ENCODE assay signal across 1 cellular context in genomic region chr1:33036051-33036525, GRCh38.
TF ChIP-seq lines count a peak whose summit lies in the region.

No MANE protein-coding gene starts in this region.

TF ChIP-seq in K562, 482 proteins besides CTCF, POLR2A, EP300 and RAD21 (continued from another document and continues in another):
- TF ChIP-seq MTA1 (IDR thresholded peaks at IDR 0.05; ENCODE audit: borderline replicate concordance), result 0 out of 2 replicates have a peak, but pooled peaks have one; percentile 28
- peak; percentile 32; the same call in 1 of the 2 replicates for TF ChIP-seq LARP7 (IDR thresholded peaks at IDR 0.05)
- no peak for TF ChIP-seq TARDBP (IDR thresholded peaks at IDR 0.05)
- TF ChIP-seq SAFB (IDR thresholded peaks at IDR 0.05; ENCODE audit: borderline replicate concordance, low read depth, low read length), result no peak
- TF ChIP-seq, protein P1, sequence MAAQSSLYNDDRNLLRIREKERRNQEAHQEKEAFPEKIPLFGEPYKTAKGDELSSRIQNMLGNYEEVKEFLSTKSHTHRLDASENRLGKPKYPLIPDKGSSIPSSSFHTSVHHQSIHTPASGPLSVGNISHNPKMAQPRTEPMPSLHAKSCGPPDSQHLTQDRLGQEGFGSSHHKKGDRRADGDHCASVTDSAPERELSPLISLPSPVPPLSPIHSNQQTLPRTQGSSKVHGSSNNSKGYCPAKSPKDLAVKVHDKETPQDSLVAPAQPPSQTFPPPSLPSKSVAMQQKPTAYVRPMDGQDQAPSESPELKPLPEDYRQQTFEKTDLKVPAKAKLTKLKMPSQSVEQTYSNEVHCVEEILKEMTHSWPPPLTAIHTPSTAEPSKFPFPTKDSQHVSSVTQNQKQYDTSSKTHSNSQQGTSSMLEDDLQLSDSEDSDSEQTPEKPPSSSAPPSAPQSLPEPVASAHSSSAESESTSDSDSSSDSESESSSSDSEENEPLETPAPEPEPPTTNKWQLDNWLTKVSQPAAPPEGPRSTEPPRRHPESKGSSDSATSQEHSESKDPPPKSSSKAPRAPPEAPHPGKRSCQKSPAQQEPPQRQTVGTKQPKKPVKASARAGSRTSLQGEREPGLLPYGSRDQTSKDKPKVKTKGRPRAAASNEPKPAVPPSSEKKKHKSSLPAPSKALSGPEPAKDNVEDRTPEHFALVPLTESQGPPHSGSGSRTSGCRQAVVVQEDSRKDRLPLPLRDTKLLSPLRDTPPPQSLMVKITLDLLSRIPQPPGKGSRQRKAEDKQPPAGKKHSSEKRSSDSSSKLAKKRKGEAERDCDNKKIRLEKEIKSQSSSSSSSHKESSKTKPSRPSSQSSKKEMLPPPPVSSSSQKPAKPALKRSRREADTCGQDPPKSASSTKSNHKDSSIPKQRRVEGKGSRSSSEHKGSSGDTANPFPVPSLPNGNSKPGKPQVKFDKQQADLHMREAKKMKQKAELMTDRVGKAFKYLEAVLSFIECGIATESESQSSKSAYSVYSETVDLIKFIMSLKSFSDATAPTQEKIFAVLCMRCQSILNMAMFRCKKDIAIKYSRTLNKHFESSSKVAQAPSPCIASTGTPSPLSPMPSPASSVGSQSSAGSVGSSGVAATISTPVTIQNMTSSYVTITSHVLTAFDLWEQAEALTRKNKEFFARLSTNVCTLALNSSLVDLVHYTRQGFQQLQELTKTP (IDR thresholded peaks at IDR 0.05; ENCODE audit: low read depth in 1 of 2, partially characterized antibody in 2 of 2), result peak; percentile 32 to 39
- TF ChIP-seq, protein P2, sequence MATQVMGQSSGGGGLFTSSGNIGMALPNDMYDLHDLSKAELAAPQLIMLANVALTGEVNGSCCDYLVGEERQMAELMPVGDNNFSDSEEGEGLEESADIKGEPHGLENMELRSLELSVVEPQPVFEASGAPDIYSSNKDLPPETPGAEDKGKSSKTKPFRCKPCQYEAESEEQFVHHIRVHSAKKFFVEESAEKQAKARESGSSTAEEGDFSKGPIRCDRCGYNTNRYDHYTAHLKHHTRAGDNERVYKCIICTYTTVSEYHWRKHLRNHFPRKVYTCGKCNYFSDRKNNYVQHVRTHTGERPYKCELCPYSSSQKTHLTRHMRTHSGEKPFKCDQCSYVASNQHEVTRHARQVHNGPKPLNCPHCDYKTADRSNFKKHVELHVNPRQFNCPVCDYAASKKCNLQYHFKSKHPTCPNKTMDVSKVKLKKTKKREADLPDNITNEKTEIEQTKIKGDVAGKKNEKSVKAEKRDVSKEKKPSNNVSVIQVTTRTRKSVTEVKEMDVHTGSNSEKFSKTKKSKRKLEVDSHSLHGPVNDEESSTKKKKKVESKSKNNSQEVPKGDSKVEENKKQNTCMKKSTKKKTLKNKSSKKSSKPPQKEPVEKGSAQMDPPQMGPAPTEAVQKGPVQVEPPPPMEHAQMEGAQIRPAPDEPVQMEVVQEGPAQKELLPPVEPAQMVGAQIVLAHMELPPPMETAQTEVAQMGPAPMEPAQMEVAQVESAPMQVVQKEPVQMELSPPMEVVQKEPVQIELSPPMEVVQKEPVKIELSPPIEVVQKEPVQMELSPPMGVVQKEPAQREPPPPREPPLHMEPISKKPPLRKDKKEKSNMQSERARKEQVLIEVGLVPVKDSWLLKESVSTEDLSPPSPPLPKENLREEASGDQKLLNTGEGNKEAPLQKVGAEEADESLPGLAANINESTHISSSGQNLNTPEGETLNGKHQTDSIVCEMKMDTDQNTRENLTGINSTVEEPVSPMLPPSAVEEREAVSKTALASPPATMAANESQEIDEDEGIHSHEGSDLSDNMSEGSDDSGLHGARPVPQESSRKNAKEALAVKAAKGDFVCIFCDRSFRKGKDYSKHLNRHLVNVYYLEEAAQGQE (CRISPR knock-in tag; IDR thresholded peaks at IDR 0.05; ENCODE audit: low read depth), result no peak
- peak; percentile 30 to 34; a peak in 1 of 4 replicates for TF ChIP-seq KDM1A (IDR thresholded peaks at IDR 0.05)
- no peak for TF ChIP-seq SAFB2 (IDR thresholded peaks at IDR 0.05; ENCODE audit: borderline replicate concordance, low read depth, low read length, severe bottlenecking)
- TF ChIP-seq ZNF311 (CRISPR knock-in tag; IDR thresholded peaks at IDR 0.05), result no peak
- 0 out of 2 replicates have a peak, but pooled peaks have one; percentile 53 for TF ChIP-seq AFF4 (CRISPR knock-in tag; IDR thresholded peaks at IDR 0.05)
- peak; percentile 97 for TF ChIP-seq MYC (IDR thresholded peaks at IDR 0.05; ENCODE audit: low read depth, low read length)
- no peak for TF ChIP-seq MYC (CRISPR knock-in tag; IDR thresholded peaks at IDR 0.05; ENCODE audit: borderline replicate concordance, low read depth)
- TF ChIP-seq ZNF561 (CRISPR knock-in tag; conservative IDR thresholded peaks at IDR 0.05), result no peak
- TF ChIP-seq HDAC1 (IDR thresholded peaks at IDR 0.05), result peak in 1 of 2 experiments; percentile 97; a peak in 3 of 4 replicates
- TF ChIP-seq ZNF316 (IDR thresholded peaks at IDR 0.05), result no peak
- TF ChIP-seq, protein P3, sequence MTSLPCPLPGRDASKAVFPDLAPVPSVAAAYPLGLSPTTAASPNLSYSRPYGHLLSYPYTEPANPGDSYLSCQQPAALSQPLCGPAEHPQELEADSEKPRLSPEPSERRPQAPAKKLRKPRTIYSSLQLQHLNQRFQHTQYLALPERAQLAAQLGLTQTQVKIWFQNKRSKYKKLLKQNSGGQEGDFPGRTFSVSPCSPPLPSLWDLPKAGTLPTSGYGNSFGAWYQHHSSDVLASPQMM (CRISPR knock-in tag; IDR thresholded peaks at IDR 0.05), result no peak
- no peak for TF ChIP-seq SMC3 (conservative IDR thresholded peaks at IDR 0.05; ENCODE audit: insufficient read depth, low read depth, low read length)
- TF ChIP-seq MAX (CRISPR knock-in tag; IDR thresholded peaks at IDR 0.05), result peak; percentile 84
- no peak for TF ChIP-seq NUFIP1 (IDR thresholded peaks at IDR 0.05; ENCODE audit: partially characterized antibody)
- TF ChIP-seq ZBTB40 (IDR thresholded peaks at IDR 0.05), result peak; percentile 44; the same call in 1 of the 2 replicates
- TF ChIP-seq ZBTB40 (CRISPR knock-in tag; IDR thresholded peaks at IDR 0.05), result no peak
- peak in 1 of 2 experiments; percentile 43; a peak in 1 of 4 replicates for TF ChIP-seq FOXA3 (CRISPR knock-in tag; conservative IDR thresholded peaks at IDR 0.05 in 1 of 2, IDR thresholded peaks at IDR 0.05 in 1 of 2)
- TF ChIP-seq, protein P4, sequence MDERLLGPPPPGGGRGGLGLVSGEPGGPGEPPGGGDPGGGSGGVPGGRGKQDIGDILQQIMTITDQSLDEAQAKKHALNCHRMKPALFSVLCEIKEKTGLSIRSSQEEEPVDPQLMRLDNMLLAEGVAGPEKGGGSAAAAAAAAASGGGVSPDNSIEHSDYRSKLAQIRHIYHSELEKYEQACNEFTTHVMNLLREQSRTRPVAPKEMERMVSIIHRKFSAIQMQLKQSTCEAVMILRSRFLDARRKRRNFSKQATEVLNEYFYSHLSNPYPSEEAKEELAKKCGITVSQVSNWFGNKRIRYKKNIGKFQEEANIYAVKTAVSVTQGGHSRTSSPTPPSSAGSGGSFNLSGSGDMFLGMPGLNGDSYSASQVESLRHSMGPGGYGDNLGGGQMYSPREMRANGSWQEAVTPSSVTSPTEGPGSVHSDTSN (CRISPR knock-in tag; IDR thresholded peaks at IDR 0.05; ENCODE audit: low read depth), result peak; percentile 49; the same call in 1 of the 2 replicates
- TF ChIP-seq, protein P4 (tag; conservative IDR thresholded peaks at IDR 0.05; ENCODE audit: low read depth), result peak; percentile 96
- TF ChIP-seq HES1 (IDR thresholded peaks at IDR 0.05; ENCODE audit: low read depth), result no peak
- no peak for TF ChIP-seq SP1 (CRISPR knock-in tag; IDR thresholded peaks at IDR 0.05)
- peak; percentile 39; the same call in 1 of the 2 replicates for TF ChIP-seq ZEB2 (IDR thresholded peaks at IDR 0.05)
